ENCODE assay signal across 14 cellular contexts in the genomic region with DNA sequence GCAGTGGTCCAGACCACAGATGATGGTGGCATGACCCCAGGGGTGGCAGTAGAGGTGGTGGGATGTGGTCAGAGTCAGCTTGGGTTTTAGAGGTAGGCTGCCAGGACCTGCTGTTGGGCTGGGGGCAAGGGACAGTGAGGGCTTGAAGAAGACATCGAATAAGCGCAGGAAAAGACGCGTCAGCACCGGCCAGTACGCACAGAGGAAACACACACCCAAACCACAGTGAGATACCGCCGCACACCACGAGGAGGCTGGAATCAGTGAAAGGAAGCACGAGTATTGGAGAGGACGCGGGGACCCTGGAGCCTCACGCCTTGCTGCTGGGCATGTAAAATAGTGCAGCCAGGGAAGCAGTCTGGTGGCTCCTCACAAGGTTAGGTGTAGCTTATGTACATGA. TPM values are rescaled to one million over a fixed set of nuclear protein-coding genes. Genes with fewer than 3 reads are reported as not detected.
A peak's percentile ranks its signal among the peaks of the same experiment; 100 is the strongest.
DNase-seq lines count a peak whose midpoint lies in the region; ATAC-seq and TF ChIP-seq lines count a peak whose summit lies in the region.
"Had no signal": no experiment of that assay in that cellular context is flagged by ENCODE, and none has a peak within 500 bp of the region (broad histone marks: within the 10 kb centered on the region; RNA-seq: fewer than 3 reads in every experiment).

No MANE protein-coding gene starts in this region.

- peak; percentile 44 to 71 (median 49) for DNase-seq in CD4-positive, alpha-beta memory T cell
- DNase-seq in T-helper 17 cell = no peak
- DNase-seq in activated T-helper 2 cell treated with anti-CD3 and anti-CD28 coated beads, Interferon-gamma antibody, Interleukin-2, Interleukin-4, amounts not matched to agents 10 μg/mL and 5 μg/mL and 100 μg/mL, durations not matched to agents 14 hours and 24 hours and 36 hours (ENCODE audit: low spot score) = peak; percentile 38
- DNase-seq in right lobe of liver = peak in 1 of 3 donors; percentile 46
- no peak for DNase-seq in ureter (ENCODE audit: low spot score)
- no peak for DNase-seq in Calu3
- no peak for DNase-seq in globus pallidus (ENCODE audit: low spot score)
- DNase-seq: C1 segment of cervical spinal cord; NCI-H1105; NK-92 treated with Interleukin-12 subunit alpha and Interleukin-12 subunit beta, amount 100 ng/mL, for 24 hours had no signal

- no peaks in the 10 kb centered on the region for H3K27me3 ChIP-seq in CD4-positive, alpha-beta memory T cell (ENCODE audit: insufficient read depth, low read length)
- H3K27me3 ChIP-seq in right lobe of liver = peaks cover 0 to 10% of the 10 kb centered on the region in 2 donors

- H3K36me3 ChIP-seq in CD4-positive, alpha-beta memory T cell (ENCODE audit: insufficient read depth, low read length) = no peaks in the 10 kb centered on the region
- H3K36me3 ChIP-seq in right lobe of liver = no peaks in the 10 kb centered on the region

- 60% methylated on average over 12 of the region's 13 CpGs for WGBS in right lobe of liver (ENCODE audit: insufficient coverage, low coverage, low lambda C conversion rate, missing lambda C conversion rate)

- H3K4me3 Mint-ChIP-seq in CD4-positive, alpha-beta memory T cell = peak overlapping the region; percentile 72 to 88 (median 76)
- H3K4me3 Mint-ChIP-seq in T-helper 17 cell (peak overlapping the region; percentile 86), Calu3 (ENCODE audit: low read depth, unreplicated experiment) (no peak overlapping the region)
- H3K4me3 Mint-ChIP-seq in activated T-helper 2 cell treated with anti-CD3 and anti-CD28 coated beads, Interferon-gamma antibody, Interleukin-2, Interleukin-4, amounts not matched to agents 10 μg/mL and 5 μg/mL and 100 μg/mL, durations not matched to agents 14 hours and 24 hours and 36 hours (ENCODE audit: low read depth) = peak overlapping the region; percentile 7
- H3K4me3 Mint-ChIP-seq: stimulated activated naive CD8-positive, alpha-beta T cell treated with anti-CD3 and anti-CD28 coated beads, Interleukin-15, Interleukin-2, amounts not matched to agents 100 ng/mL and 50 ng/mL, for 24 hours had no signal

- no peaks in the 10 kb centered on the region for H3K36me3 Mint-ChIP-seq in CD4-positive, alpha-beta memory T cell
- peaks cover 2% of the 10 kb centered on the region for H3K36me3 Mint-ChIP-seq in T-helper 17 cell (ENCODE audit: low read depth)
- H3K36me3 Mint-ChIP-seq in activated T-helper 2 cell treated with anti-CD3 and anti-CD28 coated beads, Interferon-gamma antibody, Interleukin-2, Interleukin-4, amounts not matched to agents 10 μg/mL and 5 μg/mL and 100 μg/mL, durations not matched to agents 14 hours and 24 hours and 36 hours (ENCODE audit: low read depth) = no peaks in the 10 kb centered on the region
- H3K36me3 Mint-ChIP-seq in Calu3 (ENCODE audit: insufficient read depth, unreplicated experiment) = peaks cover 3% of the 10 kb centered on the region

- intact Hi-C loops in CD4-positive, alpha-beta memory T cell (cut with micrococcal nuclease) = loop anchor here (2.0 to 5.0 kb wide), 2 partner anchors 22 to 85 kb away; a partner anchor contains a TSS
- intact Hi-C loops in activated T-helper 2 cell treated with anti-CD3 and anti-CD28 coated beads, Interferon-gamma antibody, Interleukin-2, Interleukin-4, amounts not matched to agents 10 μg/mL and 5 μg/mL and 100 μg/mL, durations not matched to agents 14 hours and 24 hours and 36 hours (cut with micrococcal nuclease) = no loop called here
- intact Hi-C loops in right lobe of liver (cut with DNase I) (no loop called here), Calu3 (cut with micrococcal nuclease; ENCODE audit: unreplicated experiment) (no loop called here)

- H3K4me3 ChIP-seq in CD4-positive, alpha-beta memory T cell (ENCODE audit: low read length in 2 of 2) = no peak overlapping the region
- H3K4me3 ChIP-seq in right lobe of liver = no peak overlapping the region

- H3K27ac ChIP-seq in CD4-positive, alpha-beta memory T cell (ENCODE audit: low read depth, low read length) = no peak overlapping the region
- H3K27ac ChIP-seq in right lobe of liver = no peak overlapping the region
- H3K27ac ChIP-seq: epithelial cell of prostate had no signal

- H3K4me1 ChIP-seq in CD4-positive, alpha-beta memory T cell (ENCODE audit: insufficient read depth, low read length) = peaks cover 47% of the 10 kb centered on the region
- no peaks in the 10 kb centered on the region for H3K4me1 ChIP-seq in right lobe of liver

- peak; percentile 66 for ATAC-seq in T-helper 17 cell
- peak; percentile 29 to 50 (median 40) for ATAC-seq in right lobe of liver
- no peak for ATAC-seq in GM18858 (IDR thresholded peaks at IDR 0.05; ENCODE audit: unreplicated experiment)

- CTCF ChIA-PET in CD4-positive, alpha-beta memory T cell (lab: Charles Lee; ENCODE audit: partially characterized antibody) = interaction anchor here (1.0 kb wide), 1 partner anchor 39 kb away, joined by 3 read pairs; no protein-coding TSS in a partner anchor
- CTCF ChIA-PET in Calu3 (lab: Charles Lee) = no interaction called here

- TF ChIP-seq CTCF in right lobe of liver (IDR thresholded peaks at IDR 0.05) = no peak
- TF ChIP-seq CTCF in Calu3 (IDR thresholded peaks at IDR 0.05; ENCODE audit: unreplicated experiment) = no peak

- no peak for TF ChIP-seq POLR2A in right lobe of liver (IDR thresholded peaks at IDR 0.05)

- BruUV-seq in Calu3 (replicated peaks; lab: Mats Ljungman, UMichigan) = no TSS peak

- POLR2A ChIA-PET in CD4-positive, alpha-beta memory T cell (lab: Charles Lee; ENCODE audit: partially characterized antibody) = interaction anchor here (1.3 kb wide), 1 partner anchor 110 kb away, joined by 4 read pairs; no protein-coding TSS in a partner anchor

- no peaks in the 10 kb centered on the region for H3K27me3 Mint-ChIP-seq in CD4-positive, alpha-beta memory T cell
- H3K27me3 Mint-ChIP-seq in T-helper 17 cell = no peaks in the 10 kb centered on the region
- peaks cover 21% of the 10 kb centered on the region for H3K27me3 Mint-ChIP-seq in activated T-helper 2 cell treated with anti-CD3 and anti-CD28 coated beads, Interferon-gamma antibody, Interleukin-2, Interleukin-4, amounts not matched to agents 10 μg/mL and 5 μg/mL and 100 μg/mL, durations not matched to agents 14 hours and 24 hours and 36 hours (ENCODE audit: low read depth)
- peaks cover 73% of the 10 kb centered on the region for H3K27me3 Mint-ChIP-seq in Calu3 (ENCODE audit: unreplicated experiment)

- no peaks in the 10 kb centered on the region for H3K9me3 ChIP-seq in CD4-positive, alpha-beta memory T cell (ENCODE audit: control insufficient read depth in 1 of 2, low read length in 2 of 2)
- no peaks in the 10 kb centered on the region for H3K9me3 ChIP-seq in T-helper 17 cell (ENCODE audit: control insufficient read depth, low read length, poor library complexity, severe bottlenecking)
- H3K9me3 ChIP-seq in right lobe of liver = no peaks in the 10 kb centered on the region

- H3K9me3 Mint-ChIP-seq in CD4-positive, alpha-beta memory T cell = peaks cover 0 to 2% (median 0%) of the 10 kb centered on the region in 8 donors
- no peaks in the 10 kb centered on the region for H3K9me3 Mint-ChIP-seq in activated T-helper 2 cell treated with anti-CD3 and anti-CD28 coated beads, Interferon-gamma antibody, Interleukin-2, Interleukin-4, amounts not matched to agents 10 μg/mL and 5 μg/mL and 100 μg/mL, durations not matched to agents 14 hours and 24 hours and 36 hours
- no peaks in the 10 kb centered on the region for H3K9me3 Mint-ChIP-seq in Calu3 (ENCODE audit: low read depth, unreplicated experiment)
- H3K9me3 Mint-ChIP-seq: stimulated activated naive CD8-positive, alpha-beta T cell treated with anti-CD3 and anti-CD28 coated beads, Interleukin-15, Interleukin-2, amounts not matched to agents 100 ng/mL and 50 ng/mL, for 24 hours had no signal

- H3K4me1 Mint-ChIP-seq in CD4-positive, alpha-beta memory T cell = peaks cover 23 to 55% (median 38%) of the 10 kb centered on the region in 4 donors
- H3K4me1 Mint-ChIP-seq in T-helper 17 cell (peaks cover 25% of the 10 kb centered on the region), Calu3 (ENCODE audit: low read depth, unreplicated experiment) (no peaks in the 10 kb centered on the region)
- H3K4me1 Mint-ChIP-seq in activated T-helper 2 cell treated with anti-CD3 and anti-CD28 coated beads, Interferon-gamma antibody, Interleukin-2, Interleukin-4, amounts not matched to agents 10 μg/mL and 5 μg/mL and 100 μg/mL, durations not matched to agents 14 hours and 24 hours and 36 hours (ENCODE audit: low read depth) = peaks cover 14% of the 10 kb centered on the region

- peak overlapping the region; percentile 48 to 91 (median 77) for H3K27ac Mint-ChIP-seq in CD4-positive, alpha-beta memory T cell
- H3K27ac Mint-ChIP-seq in T-helper 17 cell (peak overlapping the region; percentile 65), Calu3 (ENCODE audit: unreplicated experiment) (no peak overlapping the region)
- H3K27ac Mint-ChIP-seq in activated T-helper 2 cell treated with anti-CD3 and anti-CD28 coated beads, Interferon-gamma antibody, Interleukin-2, Interleukin-4, amounts not matched to agents 10 μg/mL and 5 μg/mL and 100 μg/mL, durations not matched to agents 14 hours and 24 hours and 36 hours = no peak overlapping the region
- H3K27ac Mint-ChIP-seq: stimulated activated naive CD8-positive, alpha-beta T cell treated with anti-CD3 and anti-CD28 coated beads, Interleukin-15, Interleukin-2, amounts not matched to agents 100 ng/mL and 50 ng/mL, for 24 hours had no signal

RNA-seq across cellular contexts. Expression of a gene that starts 13.5 kb away (rescaled TPM):
- total RNA-seq in CD4-positive, alpha-beta memory T cell = 1 to 10 TPM; 4.4 to 5.0 TPM
- 1 to 10 TPM in 1 of 2 donors, under 1 TPM in 1; 0.47 to 2.7 TPM for polyA plus RNA-seq in CD4-positive, alpha-beta memory T cell
- total RNA-seq in T-helper 17 cell = 10 to 100 TPM; 31.1 to 45.6 TPM
- total RNA-seq in activated T-helper 2 cell treated with anti-CD3 and anti-CD28 coated beads, Interferon-gamma antibody, Interleukin-2, Interleukin-4, amounts not matched to agents 10 μg/mL and 5 μg/mL and 100 μg/mL, durations not matched to agents 14 hours and 24 hours and 36 hours = 0.23 and 0.91 TPM in 2 replicates
- 1 to 10 TPM in 5 of 6 experiments, under 1 TPM in 1; 0.61 to 2.3 (median 1.5) TPM for total RNA-seq in right lobe of liver
- total RNA-seq in ureter = 10.6 TPM
- 0.59 and 0.76 TPM in 2 replicates for total RNA-seq in Calu3 (2022)

RNA-seq across cellular contexts. Expression of a gene that starts 22.4 kb away (rescaled TPM):
- 100 to 1,000 TPM; 216 to 224 TPM for total RNA-seq in CD4-positive, alpha-beta memory T cell
- 100 to 1,000 TPM; 476 to 618 TPM for polyA plus RNA-seq in CD4-positive, alpha-beta memory T cell
- total RNA-seq in T-helper 17 cell = 100 to 1,000 TPM; 204 to 212 TPM
- total RNA-seq in activated T-helper 2 cell treated with anti-CD3 and anti-CD28 coated beads, Interferon-gamma antibody, Interleukin-2, Interleukin-4, amounts not matched to agents 10 μg/mL and 5 μg/mL and 100 μg/mL, durations not matched to agents 14 hours and 24 hours and 36 hours = 282 and 303 TPM in 2 replicates
- 100 to 1,000 TPM; 150 to 221 (median 205) TPM for total RNA-seq in right lobe of liver
- 253 TPM for total RNA-seq in ureter
- 360 and 391 TPM in 2 replicates for total RNA-seq in Calu3 (2022)

RNA-seq across cellular contexts. Expression of a gene that starts 22.6 kb away (rescaled TPM):
- 10 to 100 TPM; 39.9 to 45.5 TPM for total RNA-seq in CD4-positive, alpha-beta memory T cell
- polyA plus RNA-seq in CD4-positive, alpha-beta memory T cell = 100 to 1,000 TPM in 1 of 2 donors, 10 to 100 TPM in 1; 69.6 to 106 TPM
- 10 to 100 TPM; 46.4 to 52.4 TPM for total RNA-seq in T-helper 17 cell
- total RNA-seq in activated T-helper 2 cell treated with anti-CD3 and anti-CD28 coated beads, Interferon-gamma antibody, Interleukin-2, Interleukin-4, amounts not matched to agents 10 μg/mL and 5 μg/mL and 100 μg/mL, durations not matched to agents 14 hours and 24 hours and 36 hours = 70.8 and 72.4 TPM in 2 replicates
- total RNA-seq in right lobe of liver = 10 to 100 TPM; 19.4 to 70.1 (median 27.4) TPM
- 57.0 TPM for total RNA-seq in ureter
- 64.5 and 71.2 TPM in 2 replicates for total RNA-seq in Calu3 (2022)

RNA-seq across cellular contexts. Expression of a gene that starts 36.0 kb away (rescaled TPM):
- total RNA-seq in CD4-positive, alpha-beta memory T cell = not detected
- not detected for polyA plus RNA-seq in CD4-positive, alpha-beta memory T cell
- total RNA-seq in T-helper 17 cell = not detected
- not detected in 2 replicates for total RNA-seq in activated T-helper 2 cell treated with anti-CD3 and anti-CD28 coated beads, Interferon-gamma antibody, Interleukin-2, Interleukin-4, amounts not matched to agents 10 μg/mL and 5 μg/mL and 100 μg/mL, durations not matched to agents 14 hours and 24 hours and 36 hours
- total RNA-seq in right lobe of liver = not detected
- 2.7 TPM for total RNA-seq in ureter
- total RNA-seq in Calu3 (2022) = 0.14 and 0.29 TPM in 2 replicates
- total RNA-seq: T-helper 1 cell treated with Interleukin-12 subunit alpha and Interleukin-12 subunit beta and Interleukin-4 antibody, amounts not matched to agents 30 ng/mL and 1 ng/mL, for 36 hours had no signal

RNA-seq across cellular contexts. Expression of a gene that starts 52.8 kb away (rescaled TPM):
- not detected for total RNA-seq in CD4-positive, alpha-beta memory T cell
- polyA plus RNA-seq in CD4-positive, alpha-beta memory T cell = not detected
- 1 to 10 TPM in 1 of 2 donors, under 1 TPM in 1; 0.25 to 2.9 TPM for total RNA-seq in T-helper 17 cell
- total RNA-seq in activated T-helper 2 cell treated with anti-CD3 and anti-CD28 coated beads, Interferon-gamma antibody, Interleukin-2, Interleukin-4, amounts not matched to agents 10 μg/mL and 5 μg/mL and 100 μg/mL, durations not matched to agents 14 hours and 24 hours and 36 hours = 0.62 and 0.91 TPM in 2 replicates
- 1 to 10 TPM in 3 of 6 experiments, under 1 TPM in 3; 0.55 to 1.7 (median 0.94) TPM for total RNA-seq in right lobe of liver
- total RNA-seq in ureter = 42.8 TPM
- 37.5 and 49.2 TPM in 2 replicates for total RNA-seq in Calu3 (2022)

Comparison
In these comparisons a context has a peak if more than half of its experiments do, and no peak if none do; other contexts are left out.
1. DNase-seq: peak in CD4-positive, alpha-beta memory T cell (5 of 5) and activated T-helper 2 cell treated with anti-CD3 and anti-CD28 coated beads, Interferon-gamma antibody, Interleukin-2, Interleukin-4, amounts not matched to agents 10 μg/mL and 5 μg/mL and 100 μg/mL, durations not matched to agents 14 hours and 24 hours and 36 hours (single experiment); none in T-helper 17 cell (0 of 3), ureter (single experiment), Calu3 (single experiment) and globus pallidus (single experiment).
2. H3K27ac Mint-ChIP-seq: peak in CD4-positive, alpha-beta memory T cell (7 of 7) and T-helper 17 cell (single experiment); none in activated T-helper 2 cell treated with anti-CD3 and anti-CD28 coated beads, Interferon-gamma antibody, Interleukin-2, Interleukin-4, amounts not matched to agents 10 μg/mL and 5 μg/mL and 100 μg/mL, durations not matched to agents 14 hours and 24 hours and 36 hours (single experiment) and Calu3 (single experiment).